8 cellular contexts compared by ENCODE assay signal in genomic region chr19:54462713-54463530, GRCh38. TPM values are rescaled to one million over a fixed set of nuclear protein-coding genes. Genes with fewer than 3 reads are reported as not detected.
DNase-seq lines count a peak whose midpoint lies in the region; ATAC-seq, FAIRE-seq and TF ChIP-seq lines count a peak whose summit lies in the region.

No MANE protein-coding gene starts in this region.

- DNase-seq in CD4-positive, CD25-positive, alpha-beta regulatory T cell = peak; percentile 50 to 83 (median 72)
- DNase-seq in HT-29 (ENCODE audit: low spot score) (peak; percentile 88), T-helper 22 cell (ENCODE audit: low read depth) (peak; percentile 49), astrocyte (ENCODE audit: low read depth) (no peak), iPS DF 6.9 (ENCODE audit: low read depth, low spot score) (no peak)

- H3K4me2 ChIP-seq in astrocyte (ENCODE audit: low read length) (peak overlapping the region; percentile 93), skeletal muscle satellite cell (ENCODE audit: low read length) (peak overlapping the region; percentile 99)

- no peak for TF ChIP-seq CTCF in astrocyte (IDR thresholded peaks at IDR 0.05; ENCODE audit: insufficient read depth, low read depth, low read length)

- no peaks in the 10 kb centered on the region for H3K27me3 ChIP-seq in CD4-positive, CD25-positive, alpha-beta regulatory T cell (ENCODE audit: control insufficient read depth, insufficient read depth, low read length)
- H3K27me3 ChIP-seq in astrocyte (ENCODE audit: insufficient read depth, low read length) (no peaks in the 10 kb centered on the region), iPS DF 6.9 (ENCODE audit: control insufficient read depth, insufficient read depth, low read length) (no peaks in the 10 kb centered on the region), skeletal muscle satellite cell (ENCODE audit: control insufficient read depth, insufficient read depth, low read length) (no peaks in the 10 kb centered on the region)

- peaks cover 19% of the 10 kb centered on the region for H3K36me3 Mint-ChIP-seq in CD4-positive, CD25-positive, alpha-beta regulatory T cell
- peaks cover 23% of the 10 kb centered on the region for H3K36me3 Mint-ChIP-seq in astrocyte (ENCODE audit: low read depth, unreplicated experiment)

- peaks cover 37% of the 10 kb centered on the region for H3K79me2 ChIP-seq in astrocyte (ENCODE audit: insufficient read depth, low read length)

- peaks cover 31% of the 10 kb centered on the region for H3K36me3 ChIP-seq in CD4-positive, CD25-positive, alpha-beta regulatory T cell (ENCODE audit: control insufficient read depth, insufficient read depth, low read length)
- H3K36me3 ChIP-seq in astrocyte (ENCODE audit: insufficient read depth, low read length) = peaks cover 10% of the 10 kb centered on the region
- peaks cover 24% of the 10 kb centered on the region for H3K36me3 ChIP-seq in iPS DF 6.9 (ENCODE audit: control insufficient read depth, insufficient read depth, low read length)
- H3K36me3 ChIP-seq in skeletal muscle satellite cell (ENCODE audit: insufficient read depth, low read length) = peaks cover 36% of the 10 kb centered on the region

- WGBS in iPS DF 6.9 (ENCODE audit: insufficient coverage, insufficient read length) = no CpG with 5 or more reads among the region's 87 CpGs

- H3K9me3 ChIP-seq in CD4-positive, CD25-positive, alpha-beta regulatory T cell (ENCODE audit: control insufficient read depth in 2 of 2, low read length in 2 of 2) = no peaks in the 10 kb centered on the region
- H3K9me3 ChIP-seq in astrocyte (ENCODE audit: insufficient read depth, low read depth, low read length) (no peaks in the 10 kb centered on the region), iPS DF 6.9 (ENCODE audit: control insufficient read depth, insufficient read depth, low read length) (no peaks in the 10 kb centered on the region), skeletal muscle satellite cell (replicated peaks; ENCODE audit: low read length) (no peaks in the 10 kb centered on the region)

- peak overlapping the region; percentile 85 for H3K27ac ChIP-seq in CD4-positive, CD25-positive, alpha-beta regulatory T cell (ENCODE audit: insufficient read depth, low read length, poor library complexity, severe bottlenecking)
- H3K27ac ChIP-seq in astrocyte (ENCODE audit: low read depth, low read length) (peak overlapping the region; percentile 83), iPS DF 6.9 (ENCODE audit: low read length) (no peak overlapping the region)

- H3K4me3 Mint-ChIP-seq in CD4-positive, CD25-positive, alpha-beta regulatory T cell = peak overlapping the region; percentile 42 to 98 (median 85)
- H3K4me3 Mint-ChIP-seq in astrocyte (ENCODE audit: unreplicated experiment) = peak overlapping the region; percentile 66

- no peaks in the 10 kb centered on the region for H3K9me3 Mint-ChIP-seq in CD4-positive, CD25-positive, alpha-beta regulatory T cell
- no peaks in the 10 kb centered on the region for H3K9me3 Mint-ChIP-seq in astrocyte (ENCODE audit: unreplicated experiment)

- FAIRE-seq in astrocyte (lab: Jason Lieb, UNC) = no peak

- H3K4me1 Mint-ChIP-seq in CD4-positive, CD25-positive, alpha-beta regulatory T cell = peaks cover 0 to 46% (median 22%) of the 10 kb centered on the region in 4 donors
- peaks cover 8% of the 10 kb centered on the region for H3K4me1 Mint-ChIP-seq in astrocyte (ENCODE audit: low read depth, unreplicated experiment)

- peak; percentile 39 to 54 for ATAC-seq in CD4-positive, CD25-positive, alpha-beta regulatory T cell (ENCODE audit: low read depth in 2 of 2)
- ATAC-seq in GM19452 (IDR thresholded peaks at IDR 0.05; ENCODE audit: unreplicated experiment) (peak; percentile 21), HG03460 (IDR thresholded peaks at IDR 0.05; ENCODE audit: unreplicated experiment) (no peak)

- H4K20me1 ChIP-seq in astrocyte (ENCODE audit: insufficient read depth, low read length) = peaks cover 41% of the 10 kb centered on the region

- peaks cover 32% of the 10 kb centered on the region for H3K4me1 ChIP-seq in CD4-positive, CD25-positive, alpha-beta regulatory T cell (ENCODE audit: control insufficient read depth, insufficient read depth, low read length, poor library complexity, severe bottlenecking)
- peaks cover 24% of the 10 kb centered on the region for H3K4me1 ChIP-seq in astrocyte (ENCODE audit: insufficient read depth, low read length)
- no peaks in the 10 kb centered on the region; the same call in 1 of the 2 replicates for H3K4me1 ChIP-seq in iPS DF 6.9 (ENCODE audit: control insufficient read depth, insufficient read depth, low read length)
- H3K4me1 ChIP-seq in skeletal muscle satellite cell (ENCODE audit: control insufficient read depth, insufficient read depth, low read length) = peaks cover 34% of the 10 kb centered on the region

- H3K9ac ChIP-seq in astrocyte (ENCODE audit: low read length) (peak overlapping the region; percentile 84), skeletal muscle satellite cell (ENCODE audit: low read depth, low read length) (peak overlapping the region; percentile 93)

- H3K27me3 Mint-ChIP-seq in CD4-positive, CD25-positive, alpha-beta regulatory T cell = peaks cover 22% of the 10 kb centered on the region
- no peaks in the 10 kb centered on the region for H3K27me3 Mint-ChIP-seq in astrocyte (ENCODE audit: low read depth, unreplicated experiment)

- peak overlapping the region; percentile 56 for H2AFZ ChIP-seq in astrocyte (ENCODE audit: low read depth, low read length)

- peak overlapping the region; percentile 59 to 97 (median 93) for H3K27ac Mint-ChIP-seq in CD4-positive, CD25-positive, alpha-beta regulatory T cell
- peak overlapping the region; percentile 53 for H3K27ac Mint-ChIP-seq in astrocyte (ENCODE audit: unreplicated experiment)

- no peak overlapping the region for H3K4me3 ChIP-seq in CD4-positive, CD25-positive, alpha-beta regulatory T cell (ENCODE audit: low read depth, low read length)
- peak overlapping the region; percentile 54 for H3K4me3 ChIP-seq in astrocyte (ENCODE audit: insufficient read depth, low read depth, low read length)
- peak overlapping the region; percentile 73; the same call in 1 of the 2 replicates for H3K4me3 ChIP-seq in iPS DF 6.9 (ENCODE audit: low read length)
- H3K4me3 ChIP-seq in skeletal muscle satellite cell (ENCODE audit: low read length) = peak overlapping the region; percentile 84

RNA-seq across cellular contexts. Expression of gene LENG9, which starts 0.7 kb away (rescaled TPM):
- total RNA-seq in CD4-positive, CD25-positive, alpha-beta regulatory T cell = 3.9 TPM
- under 1 TPM in 3 of 4 donors, not detected in 1; 0.21 to 0.73 (median 0.33) TPM for polyA plus RNA-seq in CD4-positive, CD25-positive, alpha-beta regulatory T cell
- total RNA-seq in HT-29 (2014; rRNA removed; shearing (Covaris generic)) = 40.2 and 46.4 TPM in 2 replicates
- 3.7 and 3.8 TPM in 2 replicates for total RNA-seq in astrocyte
- 5.1 and 7.0 TPM in 2 replicates for total RNA-seq in skeletal muscle satellite cell (2012; rRNA removed)

RNA-seq across cellular contexts. Expression of gene CDC42EP5, which starts 10.2 kb away (rescaled TPM):
- total RNA-seq in CD4-positive, CD25-positive, alpha-beta regulatory T cell = not detected
- not detected for polyA plus RNA-seq in CD4-positive, CD25-positive, alpha-beta regulatory T cell
- total RNA-seq in HT-29 (2014; rRNA removed; shearing (Covaris generic)) = 59.0 and 72.4 TPM in 2 replicates
- total RNA-seq in astrocyte = 57.9 and 64.2 TPM in 2 replicates
- total RNA-seq in skeletal muscle satellite cell (2012; rRNA removed) = 5.6 and 6.8 TPM in 2 replicates

RNA-seq across cellular contexts. Expression of gene LENG8, which starts 13.9 kb away (rescaled TPM):
- 558 TPM for total RNA-seq in CD4-positive, CD25-positive, alpha-beta regulatory T cell
- polyA plus RNA-seq in CD4-positive, CD25-positive, alpha-beta regulatory T cell = 1 to 10 TPM; 3.9 to 8.6 (median 6.1) TPM
- 153 TPM in 2 replicates for total RNA-seq in HT-29 (2014; rRNA removed; shearing (Covaris generic))
- total RNA-seq in astrocyte = 193 and 201 TPM in 2 replicates
- total RNA-seq in skeletal muscle satellite cell (2012; rRNA removed) = 52.5 and 54.0 TPM in 2 replicates

RNA-seq across cellular contexts. Expression of gene LAIR2, which starts 39.7 kb away (rescaled TPM):
- 62.2 TPM for total RNA-seq in CD4-positive, CD25-positive, alpha-beta regulatory T cell
- 100 to 1,000 TPM; 123 to 365 (median 158) TPM for polyA plus RNA-seq in CD4-positive, CD25-positive, alpha-beta regulatory T cell
- not detected in 2 replicates for total RNA-seq in HT-29 (2014; rRNA removed; shearing (Covaris generic))
- total RNA-seq in astrocyte = not detected in 2 replicates
- not detected in 2 replicates for total RNA-seq in skeletal muscle satellite cell (2012; rRNA removed)

RNA-seq across cellular contexts. Expression of gene TTYH1, which starts 47.7 kb away (rescaled TPM):
- total RNA-seq in CD4-positive, CD25-positive, alpha-beta regulatory T cell = not detected
- polyA plus RNA-seq in CD4-positive, CD25-positive, alpha-beta regulatory T cell = under 1 TPM in 3 of 4 donors, not detected in 1; 0.17 to 1.00 (median 0.31) TPM
- total RNA-seq in HT-29 (2014; rRNA removed; shearing (Covaris generic)) = not detected in 2 replicates
- 8.4 and 12.6 TPM in 2 replicates for total RNA-seq in astrocyte
- not detected in 2 replicates for total RNA-seq in skeletal muscle satellite cell (2012; rRNA removed)

Comparison
In these comparisons a context has a peak if more than half of its experiments do, and no peak if none do; other contexts are left out.
1. DNase-seq: peak in CD4-positive, CD25-positive, alpha-beta regulatory T cell (3 of 3), HT-29 (single experiment) and T-helper 22 cell (single experiment); none in astrocyte (single experiment) and iPS DF 6.9 (single experiment).
2. RNA of gene CDC42EP5, which starts 10.2 kb away (total RNA-seq): 57.9 to 64.2 TPM in astrocyte and 59.0 to 72.4 TPM in HT-29; not detected in CD4-positive, CD25-positive, alpha-beta regulatory T cell (single experiment); every median in the first group is over 10 times any median in the second.